ENCODE assay signal across 12 cellular contexts in genomic region chr9:75903785-75904360, GRCh38. TPM values are rescaled to one million over a fixed set of nuclear protein-coding genes. Genes with fewer than 3 reads are reported as not detected.
A peak's percentile ranks its signal among the peaks of the same experiment; 100 is the strongest.
DNase-seq lines count a peak whose midpoint lies in the region; ATAC-seq, FAIRE-seq and TF ChIP-seq lines count a peak whose summit lies in the region.
"Had no signal": no experiment of that assay in that cellular context is flagged by ENCODE, and none has a peak within 500 bp of the region (broad histone marks: within the 10 kb centered on the region; RNA-seq: fewer than 3 reads in every experiment).

No MANE protein-coding gene starts in this region.

- H3K9me3 Mint-ChIP-seq in MCF 10A (ENCODE audit: unreplicated experiment) = peaks cover 31% of the 10 kb centered on the region
- H3K9me3 Mint-ChIP-seq in activated T-cell treated with anti-CD3 and anti-CD28 coated beads, Interleukin-2, amount 50 U/mL, for 72 hours = no peaks in the 10 kb centered on the region

- H3K27ac ChIP-seq in breast epithelium = no peak overlapping the region

- no peaks in the 10 kb centered on the region for H3K4me1 Mint-ChIP-seq in MCF 10A (ENCODE audit: insufficient read depth, unreplicated experiment)
- H3K4me1 Mint-ChIP-seq in activated T-cell treated with anti-CD3 and anti-CD28 coated beads, Interleukin-2, amount 50 U/mL, for 72 hours (ENCODE audit: low read depth) = peaks cover 24% of the 10 kb centered on the region
- H3K4me1 Mint-ChIP-seq: B cell had no signal

- H3K27me3 Mint-ChIP-seq in MCF 10A (ENCODE audit: insufficient read depth, unreplicated experiment) = no peaks in the 10 kb centered on the region
- no peaks in the 10 kb centered on the region for H3K27me3 Mint-ChIP-seq in activated T-cell treated with anti-CD3 and anti-CD28 coated beads, Interleukin-2, amount 50 U/mL, for 72 hours (ENCODE audit: low read depth)

- TF ChIP-seq POLR2A in breast epithelium (IDR thresholded peaks at IDR 0.05) (no peak), erythroblast (IDR thresholded peaks at IDR 0.05; ENCODE audit: low read length) (no peak)

- ATAC-seq in activated T-cell treated with anti-CD3 and anti-CD28 coated beads, Interleukin-2, amount 50 U/mL, for 72 hours (replicated peaks in 1 of 2) = peak; percentile 57 to 78
- no peak for ATAC-seq in omental fat pad (ENCODE audit: low FRiP score)

- no peaks in the 10 kb centered on the region for H3K36me3 Mint-ChIP-seq in MCF 10A (ENCODE audit: insufficient read depth, unreplicated experiment)
- H3K36me3 Mint-ChIP-seq in activated T-cell treated with anti-CD3 and anti-CD28 coated beads, Interleukin-2, amount 50 U/mL, for 72 hours (ENCODE audit: insufficient read depth in 2 of 2) = peaks cover 0 to 2% of the 10 kb centered on the region in 2 donors

- DNase-seq in MCF 10A (ENCODE audit: unreplicated experiment) (peak; percentile 69), breast epithelium (ENCODE audit: low spot score in 2 of 2) (no peak), glomerular visceral epithelial cell (ENCODE audit: extremely low spot score) (peak; percentile 14), urothelium cell line (ENCODE audit: low spot score) (peak; percentile 80), COLO668 (lab: John Stamatoyannopoulos, UW; ENCODE audit: unreplicated experiment) (no peak), erythroblast (lab: John Stamatoyannopoulos, UW) (no peak), omental fat pad (ENCODE audit: low spot score) (no peak)
- DNase-seq in activated T-cell treated with anti-CD3 and anti-CD28 coated beads, Interleukin-2, amount 50 U/mL, for 72 hours = peak; percentile 14 to 25
- DNase-seq: GDM1, HFFc6 had no signal

- intact Hi-C loops in MCF 10A (cut with micrococcal nuclease) = no loop called here
- intact Hi-C loops in breast epithelium (cut with DNase I; ENCODE audit: low total_unique reads) = no loop called here

- H3K4me3 Mint-ChIP-seq in MCF 10A (ENCODE audit: unreplicated experiment) = no peak overlapping the region
- H3K4me3 Mint-ChIP-seq in activated T-cell treated with anti-CD3 and anti-CD28 coated beads, Interleukin-2, amount 50 U/mL, for 72 hours = no peak overlapping the region
- H3K4me3 Mint-ChIP-seq: B cell, HFFc6 had no signal

- no peaks in the 10 kb centered on the region for H3K9me3 ChIP-seq in breast epithelium

- no peaks in the 10 kb centered on the region for H3K36me3 ChIP-seq in breast epithelium

- TF ChIP-seq CTCF in MCF 10A (IDR thresholded peaks at IDR 0.05; ENCODE audit: unreplicated experiment) (no peak), breast epithelium (IDR thresholded peaks at IDR 0.05) (no peak), omental fat pad (IDR thresholded peaks at IDR 0.05) (no peak)

- BruUV-seq in MCF 10A (replicated peaks; lab: Mats Ljungman, UMichigan) = no TSS peak

- H3K27ac Mint-ChIP-seq in MCF 10A (ENCODE audit: low read depth, unreplicated experiment) = no peak overlapping the region
- no peak overlapping the region for H3K27ac Mint-ChIP-seq in activated T-cell treated with anti-CD3 and anti-CD28 coated beads, Interleukin-2, amount 50 U/mL, for 72 hours
- H3K27ac Mint-ChIP-seq: B cell, HFFc6 had no signal

- no peaks in the 10 kb centered on the region for H3K4me1 ChIP-seq in breast epithelium

- H3K4me3 ChIP-seq in breast epithelium = no peak overlapping the region

- CTCF ChIA-PET in MCF 10A (lab: Yijun Ruan, JAX) = no interaction called here

- POLR2A ChIA-PET in MCF 10A (lab: Yijun Ruan, JAX) = no interaction called here

- H3K27me3 ChIP-seq in breast epithelium = no peaks in the 10 kb centered on the region

- no peak for FAIRE-seq in urothelium cell line (lab: Jason Lieb, UNC)
- FAIRE-seq: TTC549 had no signal

RNA-seq across cellular contexts. Expression of gene PCSK5, which starts 13.4 kb away (rescaled TPM):
- total RNA-seq in MCF 10A (2022) (0.20 TPM in 1 of 2 replicates, not detected in the other), breast epithelium (10 to 100 TPM; 12.7 to 21.0 (median 19.0) TPM), omental fat pad (10 to 100 TPM; 37.7 to 53.4 (median 43.1) TPM)
- total RNA-seq in activated T-cell treated with anti-CD3 and anti-CD28 coated beads, Interleukin-2, amount 50 U/mL, for 72 hours = 1 to 10 TPM; 3.7 to 4.7 TPM
- total RNA-seq: B cell had no signal

Comparison
In these comparisons a context has a peak if more than half of its experiments do, and no peak if none do; other contexts are left out.
1. DNase-seq: peak in MCF 10A (single experiment), activated T-cell treated with anti-CD3 and anti-CD28 coated beads, Interleukin-2, amount 50 U/mL, for 72 hours (2 of 2), glomerular visceral epithelial cell (single experiment) and urothelium cell line (single experiment); none in breast epithelium (0 of 2), COLO668 (single experiment), erythroblast (0 of 2) and omental fat pad (single experiment).